Comparison of ENCODE assay signal across 1 cellular context in genomic region chr6:13641315-13641714, GRCh38.
TF ChIP-seq lines count a peak whose summit lies in the region.

No MANE protein-coding gene starts in this region.

TF ChIP-seq in IMR-90, 13 proteins besides CTCF, POLR2A, EP300 and RAD21 (continued from another document):
- TF ChIP-seq CHD1 (IDR thresholded peaks at IDR 0.05; ENCODE audit: low read depth, low read length) (no peak), BHLHE40 (IDR thresholded peaks at IDR 0.05; ENCODE audit: low read depth, low read length) (no peak), SMC3 (IDR thresholded peaks at IDR 0.05; ENCODE audit: low read depth, low read length) (no peak), RFX5 (IDR thresholded peaks at IDR 0.05; ENCODE audit: low read depth, low read length) (no peak), MAFK (IDR thresholded peaks at IDR 0.05; ENCODE audit: low read depth, low read length) (no peak), CEBPB (IDR thresholded peaks at IDR 0.05; ENCODE audit: low read depth, low read length) (peak; percentile 47; the same call in 1 of the 2 replicates), RCOR1 (IDR thresholded peaks at IDR 0.05; ENCODE audit: insufficient replicate concordance, low read length) (no peak)
TF ChIP-seq in IMR-90: peak in this region for 1.
